Comparison of ENCODE assay signal across 9 cellular contexts in the genomic region with DNA sequence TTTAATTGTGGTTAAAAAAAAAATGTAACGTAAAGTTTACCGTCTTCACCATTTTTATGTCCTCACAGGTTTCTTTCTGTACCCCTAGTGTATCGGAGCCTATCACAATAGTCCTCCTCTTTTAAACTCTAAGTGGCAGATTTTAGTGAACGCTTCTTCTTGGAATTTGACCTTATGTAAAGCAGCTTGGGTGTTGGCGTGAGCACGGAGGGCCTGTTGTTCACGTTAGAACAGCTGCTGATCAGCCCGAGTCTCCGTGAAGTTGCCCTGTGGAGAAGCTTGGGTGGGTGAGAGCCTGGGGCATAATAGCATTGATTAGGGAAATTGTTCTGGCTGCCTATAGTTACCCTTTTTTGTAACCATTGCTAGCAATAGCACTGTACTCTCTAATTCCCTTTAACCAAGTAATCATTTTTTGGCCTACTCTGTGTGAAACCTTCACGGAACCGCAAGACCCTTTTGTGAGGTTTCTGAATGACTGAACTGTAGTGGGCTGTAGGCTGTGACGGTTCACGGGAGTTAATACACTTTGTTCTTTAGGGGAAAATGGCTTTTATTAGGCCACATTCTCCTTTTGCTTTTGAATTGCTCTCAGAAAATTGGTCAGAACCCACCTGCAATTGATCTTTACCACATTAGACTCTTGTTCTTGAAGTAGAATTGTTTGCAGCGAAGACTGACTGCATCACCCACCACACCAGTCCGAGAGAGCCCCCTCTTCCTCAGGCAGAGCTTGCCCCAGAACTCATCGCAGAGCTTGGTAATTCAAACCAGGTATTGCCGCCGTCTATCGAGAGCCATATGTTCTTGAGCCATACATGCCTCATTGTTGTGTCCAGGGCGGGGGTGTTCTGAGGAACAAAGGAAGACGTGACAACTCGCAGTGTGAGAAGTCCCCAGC.
DNase-seq lines count a peak whose midpoint lies in the region; ATAC-seq lines count a peak whose summit lies in the region.
"Had no signal": no experiment of that assay in that cellular context is flagged by ENCODE, and none has a peak within 500 bp of the region (broad histone marks: within the 10 kb centered on the region; RNA-seq: fewer than 3 reads in every experiment).

No MANE protein-coding gene starts in this region.

- POLR2A ChIA-PET in activated naive CD8-positive, alpha-beta T cell treated with anti-CD3 and anti-CD28 coated beads, Interleukin-2, amount 10 ng/mL, durations not matched to agents 7 days and 5 days (lab: Charles Lee): interaction anchor here (1.0 to 4.0 kb wide), 8 partner anchors 9 to 253 kb away, joined by 4 to 32 read pairs (median 6); no protein-coding TSS in a partner anchor

- CTCF ChIA-PET in activated naive CD4-positive, alpha-beta T cell treated with anti-CD3 and anti-CD28 coated beads for 36 hours (lab: Charles Lee): interaction anchor here (0.7 to 1.3 kb wide), 7 partner anchors 10 to 239 kb away, joined by 3 to 7 read pairs (median 4); no protein-coding TSS in a partner anchor

- H3K4me1 Mint-ChIP-seq in activated naive CD4-positive, alpha-beta T cell treated with anti-CD3 and anti-CD28 coated beads for 36 hours (ENCODE audit: low read depth): peaks cover 50% of the 10 kb centered on the region
- peaks cover 46% of the 10 kb centered on the region for H3K4me1 Mint-ChIP-seq in activated naive CD8-positive, alpha-beta T cell treated with anti-CD3 and anti-CD28 coated beads, Interleukin-2, amount 10 ng/mL, durations not matched to agents 7 days and 5 days

- ATAC-seq in HG03108 (IDR thresholded peaks at IDR 0.05; ENCODE audit: unreplicated experiment): peak; percentile 65
- peak; percentile 58 for ATAC-seq in activated naive CD8-positive, alpha-beta T cell treated with anti-CD3 and anti-CD28 coated beads, Interleukin-2, amount 10 ng/mL, durations not matched to agents 7 days and 5 days (ENCODE audit: low read depth)

- H3K36me3 Mint-ChIP-seq in activated naive CD4-positive, alpha-beta T cell treated with anti-CD3 and anti-CD28 coated beads for 36 hours (ENCODE audit: low read depth): no peaks in the 10 kb centered on the region
- H3K36me3 Mint-ChIP-seq in activated naive CD8-positive, alpha-beta T cell treated with anti-CD3 and anti-CD28 coated beads, Interleukin-2, amount 10 ng/mL, durations not matched to agents 7 days and 5 days: peaks cover 5% of the 10 kb centered on the region

- peak; percentile 43 for DNase-seq in activated naive CD4-positive, alpha-beta T cell treated with anti-CD3 and anti-CD28 coated beads for 36 hours
- DNase-seq in activated naive CD4-positive, alpha-beta T cell (lab: John Stamatoyannopoulos, UW): no peak
- peak; percentile 50 for DNase-seq in activated naive CD8-positive, alpha-beta T cell treated with anti-CD3 and anti-CD28 coated beads, Interleukin-2, amount 10 ng/mL, durations not matched to agents 7 days and 5 days
- DNase-seq in superior temporal gyrus (ENCODE audit: extremely low spot score): peak; percentile 11
- DNase-seq in NCI-H82 (lab: John Stamatoyannopoulos, UW): no peak
- DNase-seq in ecto neural progenitor cell (ENCODE audit: low spot score): no peak
- no peak for DNase-seq in T1000 (lab: John Stamatoyannopoulos, UW)
- DNase-seq: transverse colon had no signal

- intact Hi-C loops in activated naive CD4-positive, alpha-beta T cell treated with anti-CD3 and anti-CD28 coated beads for 36 hours (cut with micrococcal nuclease): loop anchor here (1.0 to 5.0 kb wide), 7 partner anchors 9 to 512 kb away; partner anchors contain the start of genes ANKH and TRIO

- peaks cover 2% of the 10 kb centered on the region for H3K27me3 Mint-ChIP-seq in activated naive CD4-positive, alpha-beta T cell treated with anti-CD3 and anti-CD28 coated beads for 36 hours (ENCODE audit: low read depth)
- no peaks in the 10 kb centered on the region for H3K27me3 Mint-ChIP-seq in activated naive CD8-positive, alpha-beta T cell treated with anti-CD3 and anti-CD28 coated beads, Interleukin-2, amount 10 ng/mL, durations not matched to agents 7 days and 5 days

- H3K9me3 Mint-ChIP-seq in activated naive CD4-positive, alpha-beta T cell treated with anti-CD3 and anti-CD28 coated beads for 36 hours: no peaks in the 10 kb centered on the region
- H3K9me3 Mint-ChIP-seq in activated naive CD8-positive, alpha-beta T cell treated with anti-CD3 and anti-CD28 coated beads, Interleukin-2, amount 10 ng/mL, durations not matched to agents 7 days and 5 days: no peaks in the 10 kb centered on the region

- H3K4me3 Mint-ChIP-seq in activated naive CD4-positive, alpha-beta T cell treated with anti-CD3 and anti-CD28 coated beads for 36 hours: peak overlapping the region; percentile 51
- H3K4me3 Mint-ChIP-seq in activated naive CD8-positive, alpha-beta T cell treated with anti-CD3 and anti-CD28 coated beads, Interleukin-2, amount 10 ng/mL, durations not matched to agents 7 days and 5 days: peak overlapping the region; percentile 82

- peak overlapping the region; percentile 84 for H3K27ac Mint-ChIP-seq in activated naive CD4-positive, alpha-beta T cell treated with anti-CD3 and anti-CD28 coated beads for 36 hours
- H3K27ac Mint-ChIP-seq in activated naive CD8-positive, alpha-beta T cell treated with anti-CD3 and anti-CD28 coated beads, Interleukin-2, amount 10 ng/mL, durations not matched to agents 7 days and 5 days: peak overlapping the region; percentile 98

Comparison
In these comparisons a context has a peak if more than half of its experiments do, and no peak if none do; other contexts are left out.
1. DNase-seq: peak in activated naive CD4-positive, alpha-beta T cell treated with anti-CD3 and anti-CD28 coated beads for 36 hours (single experiment), activated naive CD8-positive, alpha-beta T cell treated with anti-CD3 and anti-CD28 coated beads, Interleukin-2, amount 10 ng/mL, durations not matched to agents 7 days and 5 days (single experiment) and superior temporal gyrus (single experiment); none in activated naive CD4-positive, alpha-beta T cell (0 of 4), NCI-H82 (single experiment), ecto neural progenitor cell (single experiment) and T1000 (single experiment).